Comparison of ENCODE assay signal across 1 cellular context in genomic region chr1:234324668-234325225, GRCh38.
TF ChIP-seq lines count a peak whose summit lies in the region.

No MANE protein-coding gene starts in this region.

TF ChIP-seq in SK-N-SH treated with all-trans-retinoic acid at 6 μM for 48 hours, 23 proteins besides CTCF, POLR2A, EP300 and RAD21 (continued from another document):
- TF ChIP-seq POU6F1 (CRISPR knock-in tag; IDR thresholded peaks at IDR 0.05; ENCODE audit: borderline replicate concordance, low read depth), result no peak
- TF ChIP-seq ZNF70 (CRISPR knock-in tag; IDR thresholded peaks at IDR 0.05), result no peak
- TF ChIP-seq CSDC2 (CRISPR knock-in tag; IDR thresholded peaks at IDR 0.05), result no peak
